In genomic region chr7:113015038-113015645, GRCh38 we compare ENCODE assay signal across 8 cellular contexts.
DNase-seq lines count a peak whose midpoint lies in the region; ATAC-seq and TF ChIP-seq lines count a peak whose summit lies in the region.

No MANE protein-coding gene starts in this region.

- H3K4me1 Mint-ChIP-seq in stimulated activated memory B cell treated with anti-CD40 and anti-IgM and Interleukin-4, amounts not matched to agents 10 μg/mL and 1 μg/mL and 100 μg/mL, for 72 hours = peaks cover 2% of the 10 kb centered on the region

- H2AFZ ChIP-seq in neural cell (ENCODE audit: low read depth, low read length) = no peak overlapping the region

- no peak overlapping the region for H3K4me2 ChIP-seq in DOHH2 (ENCODE audit: low read length)
- no peak overlapping the region for H3K4me2 ChIP-seq in neural cell (ENCODE audit: low read length)

- H3K27ac Mint-ChIP-seq in stimulated activated memory B cell treated with anti-CD40 and anti-IgM and Interleukin-4, amounts not matched to agents 10 μg/mL and 1 μg/mL and 100 μg/mL, for 72 hours = no peak overlapping the region

- H3K4me3 Mint-ChIP-seq in stimulated activated memory B cell treated with anti-CD40 and anti-IgM and Interleukin-4, amounts not matched to agents 10 μg/mL and 1 μg/mL and 100 μg/mL, for 72 hours = no peak overlapping the region

- peak; percentile 37 for TF ChIP-seq CTCF in DOHH2 (IDR thresholded peaks at IDR 0.05; ENCODE audit: low read depth, low read length, poor library complexity, severe bottlenecking)
- TF ChIP-seq CTCF in neural cell (IDR thresholded peaks at IDR 0.05; ENCODE audit: poor library complexity, severe bottlenecking) = peak; percentile 83

- no peak overlapping the region for H3K9ac ChIP-seq in neural cell (ENCODE audit: low read length)

- H3K79me2 ChIP-seq in DOHH2 (ENCODE audit: control insufficient read depth, low read length) = no peaks in the 10 kb centered on the region
- no peaks in the 10 kb centered on the region for H3K79me2 ChIP-seq in neural cell (replicated peaks; ENCODE audit: insufficient read depth, low read length)

- H3K36me3 ChIP-seq in DOHH2 (ENCODE audit: control insufficient read depth, low read length) (no peaks in the 10 kb centered on the region), neural cell (ENCODE audit: insufficient read depth, low read length) (no peaks in the 10 kb centered on the region)

- ATAC-seq in HG03097 (IDR thresholded peaks at IDR 0.05; ENCODE audit: low FRiP score, unreplicated experiment) (no peak), HG02970 (IDR thresholded peaks at IDR 0.05; ENCODE audit: low FRiP score, unreplicated experiment) (no peak)
- ATAC-seq in stimulated activated memory B cell treated with anti-CD40 and anti-IgM and Interleukin-4, amounts not matched to agents 10 μg/mL and 1 μg/mL and 100 μg/mL, for 72 hours = no peak

- H3K27me3 ChIP-seq in DOHH2 (ENCODE audit: control insufficient read depth, low read length) (no peaks in the 10 kb centered on the region), neural cell (ENCODE audit: insufficient read depth, low read depth, low read length) (no peaks in the 10 kb centered on the region)

- DNase-seq in MV-4-11 (lab: John Stamatoyannopoulos, UW) (peak; percentile 24), cerebellar cortex (ENCODE audit: low spot score) (peak; percentile 34)
- no peak for DNase-seq in stimulated activated CD4-positive, alpha-beta T cell treated with anti-CD3 and anti-CD28 coated beads, Interleukin-4, amount 100 ng/mL, for 4 hours

- H3K4me3 ChIP-seq in DOHH2 (ENCODE audit: low read length) (no peak overlapping the region), neural cell (ENCODE audit: low read length) (no peak overlapping the region)

- TF ChIP-seq EP300 in neural cell (conservative IDR thresholded peaks at IDR 0.05; ENCODE audit: poor library complexity, severe bottlenecking) = no peak

- H3K9me2 ChIP-seq in DOHH2 (replicated peaks; ENCODE audit: control insufficient read depth, low read length) (no peaks in the 10 kb centered on the region), neural cell (ENCODE audit: insufficient read depth, low read length) (no peaks in the 10 kb centered on the region)

- H3K4me1 ChIP-seq in DOHH2 (ENCODE audit: control insufficient read depth, low read length) = no peaks in the 10 kb centered on the region

- H3K36me3 Mint-ChIP-seq in stimulated activated memory B cell treated with anti-CD40 and anti-IgM and Interleukin-4, amounts not matched to agents 10 μg/mL and 1 μg/mL and 100 μg/mL, for 72 hours = no peaks in the 10 kb centered on the region

- TF ChIP-seq RAD21 in neural cell (conservative IDR thresholded peaks at IDR 0.05) = peak; percentile 91

- no peak overlapping the region for H3K27ac ChIP-seq in DOHH2 (ENCODE audit: low read depth, low read length)
- H3K27ac ChIP-seq in neural cell (ENCODE audit: low read length) = no peak overlapping the region

- H3K9me3 ChIP-seq in DOHH2 (ENCODE audit: control insufficient read depth, insufficient read depth, low read length) (peaks cover 2% of the 10 kb centered on the region; the same call in 1 of the 2 replicates), neural cell (ENCODE audit: low read length) (no peaks in the 10 kb centered on the region)

- 0 out of 2 replicates have a peak, but pooled peaks cover 3% of the 10 kb centered on the region for H3F3A ChIP-seq in DOHH2 (ENCODE audit: control insufficient read depth, insufficient read depth)
- H3F3A ChIP-seq in neural cell (ENCODE audit: insufficient read depth, low read length, poor library complexity, severe bottlenecking) = no peaks in the 10 kb centered on the region

- H4K20me1 ChIP-seq in DOHH2 (ENCODE audit: control insufficient read depth, insufficient read depth, low read depth, low read length) (no peaks in the 10 kb centered on the region), neural cell (ENCODE audit: insufficient read depth) (no peaks in the 10 kb centered on the region)

- peaks cover 7% of the 10 kb centered on the region for H3K9me3 Mint-ChIP-seq in stimulated activated memory B cell treated with anti-CD40 and anti-IgM and Interleukin-4, amounts not matched to agents 10 μg/mL and 1 μg/mL and 100 μg/mL, for 72 hours

- no peaks in the 10 kb centered on the region for H3K27me3 Mint-ChIP-seq in stimulated activated memory B cell treated with anti-CD40 and anti-IgM and Interleukin-4, amounts not matched to agents 10 μg/mL and 1 μg/mL and 100 μg/mL, for 72 hours

TF ChIP-seq in neural cell, 6 proteins besides CTCF, POLR2A, EP300 and RAD21:
- TF ChIP-seq SMC3 (conservative IDR thresholded peaks at IDR 0.05; ENCODE audit: poor library complexity) = peak; percentile 96
- no peak for TF ChIP-seq REST (IDR thresholded peaks at IDR 0.05; ENCODE audit: borderline replicate concordance)

Comparison
In these comparisons a context has a peak if more than half of its experiments do, and no peak if none do; other contexts are left out.
1. DNase-seq: peak in MV-4-11 (single experiment) and cerebellar cortex (single experiment); none in stimulated activated CD4-positive, alpha-beta T cell treated with anti-CD3 and anti-CD28 coated beads, Interleukin-4, amount 100 ng/mL, for 4 hours (0 of 2).